In the genomic region with DNA sequence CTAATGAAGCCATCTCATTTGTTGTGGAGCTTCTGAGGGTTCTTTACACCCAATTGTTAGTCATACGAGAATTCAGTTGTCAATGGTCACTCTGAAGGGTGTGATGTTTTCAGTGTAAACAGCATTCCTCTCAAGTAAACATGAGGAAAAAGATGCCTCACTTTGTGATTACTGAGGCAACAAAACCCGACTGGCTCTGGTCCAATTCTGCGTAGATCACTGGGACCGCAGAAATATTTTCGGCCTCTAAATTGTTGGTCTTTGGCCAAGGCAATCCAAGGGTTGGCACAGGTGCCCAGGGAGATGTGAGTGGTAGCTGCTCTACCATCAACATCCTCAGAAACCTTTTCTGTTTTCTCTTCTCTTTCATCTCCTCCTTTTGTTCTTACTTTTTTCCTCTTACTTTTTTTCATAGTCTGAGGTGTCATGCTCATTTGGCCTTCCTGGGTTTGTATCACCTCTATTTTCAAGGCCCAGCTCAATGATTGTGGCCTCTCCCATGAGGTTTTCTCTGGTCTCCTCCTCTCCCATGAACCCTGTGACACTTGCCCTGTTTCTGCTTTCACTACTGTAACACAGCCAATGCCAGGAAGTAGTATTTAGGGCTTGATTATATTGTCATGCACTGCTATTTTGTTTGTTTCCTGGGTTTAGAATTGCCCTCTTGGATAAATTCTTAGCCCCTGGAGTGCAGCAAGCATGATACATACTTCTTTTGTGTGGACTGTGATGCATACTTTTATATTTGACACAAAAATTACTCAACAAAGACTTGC, we compare ENCODE assay signal across 25 cellular contexts.
DNase-seq lines count a peak whose midpoint lies in the region; ATAC-seq and TF ChIP-seq lines count a peak whose summit lies in the region.
"Had no signal": no experiment of that assay in that cellular context is flagged by ENCODE, and none has a peak within 500 bp of the region (broad histone marks: within the 10 kb centered on the region; RNA-seq: fewer than 3 reads in every experiment).

No MANE protein-coding gene starts in this region.

- no peaks in the 10 kb centered on the region for H3K9me3 ChIP-seq in colonic mucosa
- H3K9me3 ChIP-seq in tibial artery = no peaks in the 10 kb centered on the region
- H3K9me3 ChIP-seq: ascending aorta, Caco-2, SK-N-SH had no signal

- H3K4me1 Mint-ChIP-seq in T-cell = no peaks in the 10 kb centered on the region
- H3K4me1 Mint-ChIP-seq: activated naive CD4-positive, alpha-beta T cell treated with anti-CD3 and anti-CD28 coated beads, Interleukin-2, amount 10 ng/mL, durations not matched to agents 7 days and 5 days had no signal

- ATAC-seq in GM21447 (IDR thresholded peaks at IDR 0.05; ENCODE audit: unreplicated experiment) = no peak
- ATAC-seq in T-cell (replicated peaks in 1 of 4) = no peak
- ATAC-seq: activated CD4-positive, CD25-positive, alpha-beta regulatory T cell treated with anti-CD3 and anti-CD28 coated beads, Interleukin-2, amount 50 U/mL, for 24 hours; activated T-cell treated with anti-CD3 and anti-CD28 coated beads, Interleukin-2, amount 50 U/mL, for 4 hours; esophagus mucosa; naive thymus-derived CD8-positive, alpha-beta T cell had no signal

- TF ChIP-seq CTCF in colonic mucosa (IDR thresholded peaks at IDR 0.05) (no peak), tibial artery (IDR thresholded peaks at IDR 0.05) (no peak)

- peaks cover 8 to 12% of the 10 kb centered on the region in 2 donors for H3K27me3 Mint-ChIP-seq in T-cell
- H3K27me3 Mint-ChIP-seq: activated naive CD4-positive, alpha-beta T cell treated with anti-CD3 and anti-CD28 coated beads, Interleukin-2, amount 10 ng/mL, durations not matched to agents 7 days and 5 days had no signal

- CTCF ChIA-PET in T-cell (lab: Charles Lee) = interaction anchor here in 1 of 2 donors (0.6 kb wide), 1 partner anchor 568 kb away, joined by 3 read pairs; no protein-coding TSS in a partner anchor

- H3K36me3 ChIP-seq in colonic mucosa = no peaks in the 10 kb centered on the region
- H3K36me3 ChIP-seq in tibial artery = no peaks in the 10 kb centered on the region
- H3K36me3 ChIP-seq: ascending aorta, upper lobe of left lung had no signal

- H3K27ac Mint-ChIP-seq in T-cell = no peak overlapping the region
- H3K27ac Mint-ChIP-seq: activated naive CD4-positive, alpha-beta T cell treated with anti-CD3 and anti-CD28 coated beads, Interleukin-2, amount 10 ng/mL, durations not matched to agents 7 days and 5 days had no signal

- no peak overlapping the region for H3K9ac ChIP-seq in colonic mucosa (ENCODE audit: low read depth in 2 of 2, low read length in 2 of 2)
- H3K9ac ChIP-seq: SK-N-SH had no signal

- POLR2A ChIA-PET in T-cell (lab: Charles Lee) = no interaction called here

- H3K27ac ChIP-seq in colonic mucosa (no peak overlapping the region), tibial artery (no peak overlapping the region)
- H3K27ac ChIP-seq: 22Rv1, ascending aorta had no signal

- no peaks in the 10 kb centered on the region for H3K36me3 Mint-ChIP-seq in T-cell
- H3K36me3 Mint-ChIP-seq: activated naive CD4-positive, alpha-beta T cell treated with anti-CD3 and anti-CD28 coated beads, Interleukin-2, amount 10 ng/mL, durations not matched to agents 7 days and 5 days; naive thymus-derived CD8-positive, alpha-beta T cell had no signal

- intact Hi-C loops in colonic mucosa (cut with DNase I) = no loop called here
- intact Hi-C loops in tibial artery (cut with DNase I; ENCODE audit: low total_unique reads) = no loop called here

- DNase-seq in NCI-H1105 treated with DMSO at 0.1 percent for 48 hours (lab: John Stamatoyannopoulos, UW) (peak; percentile 37), NCI-H1105 (lab: John Stamatoyannopoulos, UW) (no peak), NCI-H2029 treated with DMSO at 0.1 percent for 48 hours (lab: John Stamatoyannopoulos, UW) (peak; percentile 70), colonic mucosa (peak; percentile 34), renal cortical epithelial cell (ENCODE audit: low read depth) (peak; percentile 53), tibial artery (no peak), T-cell (no peak)
- DNase-seq: activated CD8-positive, alpha-beta memory T cell treated with anti-CD3 and anti-CD28 coated beads for 24 hours; activated naive CD4-positive, alpha-beta T cell treated with anti-CD3 and anti-CD28 coated beads, Interleukin-2, amount 10 ng/mL, durations not matched to agents 7 days and 5 days; activated T-cell treated with anti-CD3 and anti-CD28 coated beads, Interleukin-2, amount 50 U/mL, for 4 hours; AML-193; Caco-2; effector CD8-positive, alpha-beta T cell; naive thymus-derived CD8-positive, alpha-beta T cell; NCI-H1436; NCI-H2171; NCI-H82; posterior cingulate gyrus; SK-N-SH; upper lobe of left lung had no signal

- no peak overlapping the region for H3K4me3 ChIP-seq in colonic mucosa
- H3K4me3 ChIP-seq in tibial artery = no peak overlapping the region
- H3K4me3 ChIP-seq: ascending aorta, upper lobe of left lung had no signal

- H3K27me3 ChIP-seq in colonic mucosa (no peaks in the 10 kb centered on the region), tibial artery (no peaks in the 10 kb centered on the region)
- H3K27me3 ChIP-seq: ascending aorta, upper lobe of left lung had no signal

- no peaks in the 10 kb centered on the region for H3K4me1 ChIP-seq in colonic mucosa
- H3K4me1 ChIP-seq in tibial artery = no peaks in the 10 kb centered on the region
- H3K4me1 ChIP-seq: ascending aorta, Caco-2 had no signal

- H3K4me3 Mint-ChIP-seq in T-cell = no peak overlapping the region
- H3K4me3 Mint-ChIP-seq: activated naive CD4-positive, alpha-beta T cell treated with anti-CD3 and anti-CD28 coated beads, Interleukin-2, amount 10 ng/mL, durations not matched to agents 7 days and 5 days; activated T-cell treated with anti-CD3 and anti-CD28 coated beads, Interleukin-2, amount 50 U/mL, for 4 hours; naive thymus-derived CD8-positive, alpha-beta T cell had no signal

- peaks cover 0 to 6% (median 4%) of the 10 kb centered on the region in 3 donors for H3K9me3 Mint-ChIP-seq in T-cell
- H3K9me3 Mint-ChIP-seq: activated naive CD4-positive, alpha-beta T cell treated with anti-CD3 and anti-CD28 coated beads, Interleukin-2, amount 10 ng/mL, durations not matched to agents 7 days and 5 days had no signal

Comparison
In these comparisons a context has a peak if more than half of its experiments do, and no peak if none do; other contexts are left out.
1. DNase-seq: peak in NCI-H1105 treated with DMSO at 0.1 percent for 48 hours (single experiment), NCI-H2029 treated with DMSO at 0.1 percent for 48 hours (single experiment), colonic mucosa (single experiment) and renal cortical epithelial cell (single experiment); none in NCI-H1105 (single experiment), tibial artery (0 of 2) and T-cell (0 of 34).